ENCODE assay signal across 10 cellular contexts in genomic region chr14:24338843-24339242, GRCh38. TPM values are rescaled to one million over a fixed set of nuclear protein-coding genes. Genes with fewer than 3 reads are reported as not detected.
DNase-seq lines count a peak whose midpoint lies in the region; ATAC-seq, FAIRE-seq and TF ChIP-seq lines count a peak whose summit lies in the region.
"Had no signal": no experiment of that assay in that cellular context is flagged by ENCODE, and none has a peak within 500 bp of the region (broad histone marks: within the 10 kb centered on the region; RNA-seq: fewer than 3 reads in every experiment).

No MANE protein-coding gene starts in this region.

- no peak overlapping the region for H2BK15ac ChIP-seq in H1 (ENCODE audit: low read length)

- no peak for FAIRE-seq in H1 (lab: Jason Lieb, UNC)

- H3K9ac ChIP-seq in BLaER1 treated with 17β-estradiol and CSF1 and Interleukin-3, amounts not matched to agents 10 nM and 100 nM, result peak overlapping the region in 6 of 11 experiments; percentile 53 to 77 (median 64); a peak in 7 of 22 replicates
- no peak overlapping the region for H3K9ac ChIP-seq in HUES48 (ENCODE audit: low read depth, low read length)
- H3K9ac ChIP-seq in H1 (replicated peaks in 1 of 4; ENCODE audit: extremely low read depth in 1 of 4, low read depth in 3 of 4, low read length in 3 of 4), result no peak overlapping the region

- peaks cover 0 to 21% (median 0%) of the 10 kb centered on the region in 11 experiments; a peak in 5 of 22 replicates for H3K36me3 ChIP-seq in BLaER1 treated with 17β-estradiol and CSF1 and Interleukin-3, amounts not matched to agents 10 nM and 100 nM
- H3K36me3 ChIP-seq in HUES48 (ENCODE audit: control insufficient read depth, insufficient read depth, low read length), result no peaks in the 10 kb centered on the region
- no peaks in the 10 kb centered on the region for H3K36me3 ChIP-seq in H1 (ENCODE audit: control insufficient read depth in 2 of 4, insufficient read depth in 4 of 4, low read length in 3 of 4)
- H3K36me3 ChIP-seq in neutrophil, result peaks cover 33% of the 10 kb centered on the region

- peak overlapping the region; percentile 70 for H2AFZ ChIP-seq in H1 (ENCODE audit: low read length)

- H2AK5ac ChIP-seq in H1 (ENCODE audit: low read depth, low read length), result no peak overlapping the region

- H4K8ac ChIP-seq in H1 (ENCODE audit: extremely low read depth, insufficient read depth, low read length), result no peak overlapping the region; the same call in 1 of the 2 replicates

- peak overlapping the region; percentile 72 to 94 (median 89) for H3K4me2 ChIP-seq in BLaER1 treated with 17β-estradiol and CSF1 and Interleukin-3, amounts not matched to agents 10 nM and 100 nM
- peak overlapping the region; percentile 58 to 100 for H3K4me2 ChIP-seq in H1 (ENCODE audit: insufficient read depth in 1 of 2, low read depth in 2 of 2, low read length in 2 of 2)

- TF ChIP-seq EP300 in H1 (IDR thresholded peaks at IDR 0.05; ENCODE audit: borderline replicate concordance in 1 of 2, low read depth in 2 of 2, low read length in 2 of 2), result no peak

- no peak for TF ChIP-seq POLR2A in H1 (IDR thresholded peaks at IDR 0.05; ENCODE audit: control extremely low read depth in 1 of 2, low read depth in 2 of 2, low read length in 2 of 2)

- H4K20me1 ChIP-seq in BLaER1 treated with 17β-estradiol and CSF1 and Interleukin-3, amounts not matched to agents 10 nM and 100 nM, result peaks cover 0 to 31% (median 9%) of the 10 kb centered on the region in 11 experiments; a peak in 9 of 22 replicates
- H4K20me1 ChIP-seq in H1 (replicated peaks in 1 of 2; ENCODE audit: control insufficient read depth in 1 of 2, insufficient read depth in 2 of 2, low read length in 2 of 2), result peaks cover 0 to 2% of the 10 kb centered on the region in 2 experiments

- no peak overlapping the region for H2BK120ac ChIP-seq in H1 (replicated peaks; ENCODE audit: low read depth, low read length)

- H2BK20ac ChIP-seq in H1 (ENCODE audit: low read length), result no peak overlapping the region

- POLR2A ChIA-PET in H1 (lab: Charles Lee; ENCODE audit: partially characterized antibody), result interaction anchor here (1.1 to 1.7 kb wide), 4 partner anchors 13 to 132 kb away, joined by 3 to 4 read pairs (median 4); no protein-coding TSS in a partner anchor

- H3K4me1 ChIP-seq in BLaER1 treated with 17β-estradiol and CSF1 and Interleukin-3, amounts not matched to agents 10 nM and 100 nM, result peaks cover 34 to 52% (median 44%) of the 10 kb centered on the region in 10 experiments
- H3K4me1 ChIP-seq in HUES48 (ENCODE audit: control insufficient read depth, insufficient read depth, low read length), result peaks cover 8% of the 10 kb centered on the region; the same call in 1 of the 2 replicates
- H3K4me1 ChIP-seq in H1 (replicated peaks in 1 of 4; ENCODE audit: control insufficient read depth in 3 of 4, insufficient read depth in 4 of 4, low read length in 3 of 4), result peaks cover 0 to 14% (median 4%) of the 10 kb centered on the region in 4 experiments; a peak in 5 of 7 replicates
- H3K4me1 ChIP-seq in neutrophil (ENCODE audit: control insufficient read depth in 1 of 2, insufficient read depth in 1 of 2, low read depth in 1 of 2, low read length in 1 of 2), result peaks cover 56 to 61% of the 10 kb centered on the region in 2 experiments

- no peak overlapping the region for H3K14ac ChIP-seq in H1 (ENCODE audit: insufficient read length)

- H3K9me3 ChIP-seq in BLaER1 treated with 17β-estradiol and CSF1 and Interleukin-3, amounts not matched to agents 10 nM and 100 nM (replicated peaks in 1 of 11), result peaks cover 0 to 15% (median 6%) of the 10 kb centered on the region in 11 experiments; a peak in 6 of 22 replicates
- H3K9me3 ChIP-seq in HUES48 (ENCODE audit: control insufficient read depth, insufficient read depth, low read length), result no peaks in the 10 kb centered on the region
- H3K9me3 ChIP-seq in H1 (ENCODE audit: insufficient read depth in 2 of 2, low read depth in 1 of 2, low read length in 1 of 2), result no peaks in the 10 kb centered on the region
- H3K9me3 ChIP-seq in neutrophil, result no peaks in the 10 kb centered on the region

- intact Hi-C loops in left colon (cut with DNase I, micrococcal nuclease), result loop anchor here in 1 of 2 donors (10.0 kb wide), 1 partner anchor 96 kb away; no protein-coding TSS in a partner anchor

- H3K79me2 ChIP-seq in H1 (ENCODE audit: control insufficient read depth in 1 of 2, insufficient read depth in 2 of 2, low read length in 2 of 2), result no peaks in the 10 kb centered on the region

- WGBS in H1 (ENCODE audit: extremely low coverage in 1 of 2, insufficient coverage in 1 of 2, insufficient read length in 1 of 2, insufficient replicate concordance in 2 of 2, low coverage in 1 of 2, low lambda C conversion rate in 2 of 2, missing lambda C conversion rate in 1 of 2), 2 experiments, result 72% methylated on average over 14 of the region's 14 CpGs; no CpG with 5 or more reads in 1 of the 2 experiments

- peaks cover 63 to 80% (median 75%) of the 10 kb centered on the region in 11 experiments for H3K27me3 ChIP-seq in BLaER1 treated with 17β-estradiol and CSF1 and Interleukin-3, amounts not matched to agents 10 nM and 100 nM
- peaks cover 80% of the 10 kb centered on the region for H3K27me3 ChIP-seq in HUES48 (ENCODE audit: control insufficient read depth, insufficient read depth, low read length)
- H3K27me3 ChIP-seq in H1 (replicated peaks in 1 of 4; ENCODE audit: control insufficient read depth in 3 of 4, extremely low read depth in 1 of 4, insufficient read depth in 3 of 4, low read length in 3 of 4), result peaks cover 60 to 81% (median 79%) of the 10 kb centered on the region in 4 experiments
- H3K27me3 ChIP-seq in neutrophil, result peaks cover 16% of the 10 kb centered on the region

- no peaks in the 10 kb centered on the region for H3K79me1 ChIP-seq in H1 (ENCODE audit: low read depth, low read length)

- H3K4ac ChIP-seq in H1 (replicated peaks; ENCODE audit: insufficient read length, low read depth, low read length), result no peak overlapping the region

- H3K23ac ChIP-seq in H1 (ENCODE audit: insufficient read length), result no peak overlapping the region

- DNase-seq in H1 (ENCODE audit: low read depth in 1 of 2, low spot score in 2 of 2), result no peak
- no peak for DNase-seq in NCI-H748 (lab: John Stamatoyannopoulos, UW; ENCODE audit: unreplicated experiment)
- no peak for DNase-seq in mesenteric fat pad (ENCODE audit: low spot score)
- DNase-seq in globus pallidus (ENCODE audit: low spot score), result no peak
- no peak for DNase-seq in left colon
- DNase-seq: NCI-H226 had no signal

- no peak overlapping the region for H3K27ac ChIP-seq in BLaER1 treated with 17β-estradiol and CSF1 and Interleukin-3, amounts not matched to agents 10 nM and 100 nM
- H3K27ac ChIP-seq in HUES48 (ENCODE audit: low read depth, low read length), result no peak overlapping the region
- H3K27ac ChIP-seq in H1 (ENCODE audit: low read depth, low read length), result no peak overlapping the region
- H3K27ac ChIP-seq in neutrophil, result peak overlapping the region; percentile 85

- H2BK5ac ChIP-seq in H1 (ENCODE audit: low read depth, low read length), result no peak overlapping the region

- no peak overlapping the region for H4K5ac ChIP-seq in H1 (ENCODE audit: insufficient read length, low read depth, low read length)

- CTCF ChIA-PET in H1 (lab: Charles Lee; ENCODE audit: partially characterized antibody), result interaction anchor here (0.9 to 27.8 kb wide), 10 partner anchors 9 to 222 kb away, joined by 3 to 664 read pairs (median 5); partner anchors contain the start of genes CBLN3, KHNYN, LTB4R2 and NFATC4

- H4K91ac ChIP-seq in H1 (replicated peaks; ENCODE audit: insufficient read length, low read length), result no peak overlapping the region

- H3K23me2 ChIP-seq in H1 (ENCODE audit: low read depth, low read length), result peaks cover 19% of the 10 kb centered on the region; the same call in 1 of the 2 replicates

- H3K18ac ChIP-seq in H1 (ENCODE audit: extremely low read depth, low read length), result no peak overlapping the region

- TF ChIP-seq CTCF in H1 (IDR thresholded peaks at IDR 0.05; ENCODE audit: control extremely low read depth in 1 of 3, insufficient read depth in 1 of 3, low read depth in 1 of 3, low read length in 3 of 3) (no peak), neutrophil (IDR thresholded peaks at IDR 0.05) (no peak)

- no peak overlapping the region for H2BK12ac ChIP-seq in H1 (ENCODE audit: low read depth, low read length)

- H3K56ac ChIP-seq in H1 (replicated peaks; ENCODE audit: insufficient read length, low read depth, low read length), result no peak overlapping the region

- H3K4me3 ChIP-seq in BLaER1 treated with 17β-estradiol and CSF1 and Interleukin-3, amounts not matched to agents 10 nM and 100 nM, result peak overlapping the region; percentile 49 to 72 (median 62); a peak in 19 of 20 replicates
- peak overlapping the region; percentile 61 for H3K4me3 ChIP-seq in HUES48 (ENCODE audit: low read depth, low read length)
- peak overlapping the region; percentile 43 to 72 (median 57); a peak in 7 of 8 replicates for H3K4me3 ChIP-seq in H1 (ENCODE audit: extremely low read depth in 1 of 4, insufficient read depth in 2 of 4, low read depth in 3 of 4, low read length in 4 of 4)
- peak overlapping the region; percentile 72 to 88 for H3K4me3 ChIP-seq in neutrophil (ENCODE audit: low read depth in 1 of 2, low read length in 1 of 2)

- no peak for ATAC-seq in left colon
- ATAC-seq: HCT116 had no signal

- no peak for TF ChIP-seq RAD21 in H1 (IDR thresholded peaks at IDR 0.05 in 1 of 2, conservative IDR thresholded peaks at IDR 0.05 in 1 of 2; ENCODE audit: low read depth in 2 of 2, low read length in 2 of 2)

RNA-seq across cellular contexts. Expression of gene RIPK3, which starts 0.9 kb away (rescaled TPM):
- 0.39 and 0.55 TPM in 2 replicates for total RNA-seq in H1 (2021; fragmentation: NEBNext Ultra II Directional; extraction: Animal tissue kit (Norgen Biotek cat#: 25700))
- polyA plus RNA-seq in H1 (2011; rRNA removed), result 0.20 and 0.24 TPM in 2 replicates
- polyA plus RNA-seq in H1 (2011; cell fraction: cytosol; rRNA removed), result 0.36 TPM
- polyA plus RNA-seq in H1 (2011; cell fraction: nucleus; rRNA removed), result 0.73 TPM
- 0.20 to 0.72 TPM (median 0.32 TPM) in 3 of 4 replicates, not detected in the other for polyA plus RNA-seq in H1 (2012, experiment 1 of 2)
- polyA plus RNA-seq in H1 (2012, experiment 2 of 2), result not detected
- polyA plus RNA-seq in H1 (2013, experiment 1 of 2), result 0.30 TPM
- polyA plus RNA-seq in H1 (2013, experiment 2 of 2), result 0.26 TPM
- 0.17 and 0.76 TPM in 2 replicates for polyA minus RNA-seq in H1 (2011; rRNA and poly(A)+ RNA removed)
- not detected for polyA minus RNA-seq in H1 (2011; cell fraction: cytosol; rRNA and poly(A)+ RNA removed)
- polyA minus RNA-seq in H1 (2011; cell fraction: nucleus; rRNA and poly(A)+ RNA removed), result 0.90 TPM
- 12.7 TPM for total RNA-seq in mesenteric fat pad
- total RNA-seq in left colon, result 10 to 100 TPM; 56.6 to 67.9 TPM

RNA-seq across cellular contexts. Expression of gene ADCY4, which starts 4.0 kb away (rescaled TPM):
- 0.35 and 0.69 TPM in 2 replicates for total RNA-seq in H1 (2021; fragmentation: NEBNext Ultra II Directional; extraction: Animal tissue kit (Norgen Biotek cat#: 25700))
- 0.27 and 0.57 TPM in 2 replicates for polyA plus RNA-seq in H1 (2011; rRNA removed)
- 0.45 TPM for polyA plus RNA-seq in H1 (2011; cell fraction: cytosol; rRNA removed)
- polyA plus RNA-seq in H1 (2011; cell fraction: nucleus; rRNA removed), result 7.5 TPM
- polyA plus RNA-seq in H1 (2012, experiment 1 of 2), result 0.40 to 0.81 TPM (median 0.56 TPM) in 4 replicates
- polyA plus RNA-seq in H1 (2012, experiment 2 of 2), result 0.14 TPM
- 0.51 TPM for polyA plus RNA-seq in H1 (2013, experiment 1 of 2)
- 0.37 TPM for polyA plus RNA-seq in H1 (2013, experiment 2 of 2)
- polyA minus RNA-seq in H1 (2011; rRNA and poly(A)+ RNA removed), result 1.4 and 2.2 TPM in 2 replicates
- polyA minus RNA-seq in H1 (2011; cell fraction: cytosol; rRNA and poly(A)+ RNA removed), result 2.1 TPM
- 4.8 TPM for polyA minus RNA-seq in H1 (2011; cell fraction: nucleus; rRNA and poly(A)+ RNA removed)
- total RNA-seq in mesenteric fat pad (59.6 TPM), left colon (10 to 100 TPM; 10.1 to 16.4 TPM)

RNA-seq across cellular contexts. Expression of gene LTB4R, which starts 27.5 kb away (rescaled TPM):
- total RNA-seq in H1 (2021; fragmentation: NEBNext Ultra II Directional; extraction: Animal tissue kit (Norgen Biotek cat#: 25700)), result 4.1 and 6.8 TPM in 2 replicates
- polyA plus RNA-seq in H1 (2011; rRNA removed), result 6.7 and 9.7 TPM in 2 replicates
- polyA plus RNA-seq in H1 (2011; cell fraction: cytosol; rRNA removed), result 9.0 TPM
- 70.2 TPM for polyA plus RNA-seq in H1 (2011; cell fraction: nucleus; rRNA removed)
- 7.9 to 10.8 TPM (median 9.6 TPM) in 4 replicates for polyA plus RNA-seq in H1 (2012, experiment 1 of 2)
- 2.2 TPM for polyA plus RNA-seq in H1 (2012, experiment 2 of 2)
- 4.9 TPM for polyA plus RNA-seq in H1 (2013, experiment 1 of 2)
- 4.3 TPM for polyA plus RNA-seq in H1 (2013, experiment 2 of 2)
- polyA minus RNA-seq in H1 (2011; rRNA and poly(A)+ RNA removed), result 2.8 and 8.7 TPM in 2 replicates
- polyA minus RNA-seq in H1 (2011; cell fraction: cytosol; rRNA and poly(A)+ RNA removed), result 1.4 TPM
- 12.2 TPM for polyA minus RNA-seq in H1 (2011; cell fraction: nucleus; rRNA and poly(A)+ RNA removed)
- total RNA-seq in mesenteric fat pad, result 11.9 TPM
- total RNA-seq in left colon, result 1 to 10 TPM; 2.9 to 4.3 TPM

RNA-seq across cellular contexts. Expression of gene LTB4R2, which starts 28.9 kb away (rescaled TPM):
- total RNA-seq in H1 (2021; fragmentation: NEBNext Ultra II Directional; extraction: Animal tissue kit (Norgen Biotek cat#: 25700)), result 6.7 and 7.0 TPM in 2 replicates
- 5.3 and 9.8 TPM in 2 replicates for polyA plus RNA-seq in H1 (2011; rRNA removed)
- 7.5 TPM for polyA plus RNA-seq in H1 (2011; cell fraction: cytosol; rRNA removed)
- 52.3 TPM for polyA plus RNA-seq in H1 (2011; cell fraction: nucleus; rRNA removed)
- polyA plus RNA-seq in H1 (2012, experiment 1 of 2), result 5.3 to 9.0 TPM (median 7.0 TPM) in 4 replicates
- 1.1 TPM for polyA plus RNA-seq in H1 (2012, experiment 2 of 2)
- 3.7 TPM for polyA plus RNA-seq in H1 (2013, experiment 1 of 2)
- polyA plus RNA-seq in H1 (2013, experiment 2 of 2), result 3.1 TPM
- 4.1 TPM in 2 replicates for polyA minus RNA-seq in H1 (2011; rRNA and poly(A)+ RNA removed)
- 4.5 TPM for polyA minus RNA-seq in H1 (2011; cell fraction: cytosol; rRNA and poly(A)+ RNA removed)
- 20.5 TPM for polyA minus RNA-seq in H1 (2011; cell fraction: nucleus; rRNA and poly(A)+ RNA removed)
- total RNA-seq in mesenteric fat pad (7.2 TPM), left colon (1 to 10 TPM; 2.9 to 4.2 TPM)

RNA-seq across cellular contexts. Expression of gene NFATC4, which starts 29.1 kb away (rescaled TPM):
- total RNA-seq in H1 (2021; fragmentation: NEBNext Ultra II Directional; extraction: Animal tissue kit (Norgen Biotek cat#: 25700)), result 47.3 and 51.2 TPM in 2 replicates
- polyA plus RNA-seq in H1 (2011; rRNA removed), result 50.3 and 78.9 TPM in 2 replicates
- 58.4 TPM for polyA plus RNA-seq in H1 (2011; cell fraction: cytosol; rRNA removed)
- 578 TPM for polyA plus RNA-seq in H1 (2011; cell fraction: nucleus; rRNA removed)
- 35.4 to 72.8 TPM (median 70.8 TPM) in 4 replicates for polyA plus RNA-seq in H1 (2012, experiment 1 of 2)
- 49.3 TPM for polyA plus RNA-seq in H1 (2012, experiment 2 of 2)
- polyA plus RNA-seq in H1 (2013, experiment 1 of 2), result 29.4 TPM
- 24.1 TPM for polyA plus RNA-seq in H1 (2013, experiment 2 of 2)
- 19.4 and 23.0 TPM in 2 replicates for polyA minus RNA-seq in H1 (2011; rRNA and poly(A)+ RNA removed)
- polyA minus RNA-seq in H1 (2011; cell fraction: cytosol; rRNA and poly(A)+ RNA removed), result 22.5 TPM
- polyA minus RNA-seq in H1 (2011; cell fraction: nucleus; rRNA and poly(A)+ RNA removed), result 54.7 TPM
- total RNA-seq in mesenteric fat pad (41.3 TPM), left colon (10 to 100 TPM; 12.8 to 17.4 TPM)

Comparison
In these comparisons a context has a peak if more than half of its experiments do, and no peak if none do; other contexts are left out.
1. H3K9ac ChIP-seq: peak in BLaER1 treated with 17β-estradiol and CSF1 and Interleukin-3, amounts not matched to agents 10 nM and 100 nM (6 of 11); none in HUES48 (single experiment) and H1 (0 of 4).
2. Peak in every context shown above with its lines, with median percentiles within 50 percentile points of each other: H3K4me3 ChIP-seq.